In genomic region chr3:161975201-161975600, GRCh38 we compare ENCODE assay signal across 24 cellular contexts.
"Had no signal": no experiment of that assay in that cellular context is flagged by ENCODE, and none has a peak within 500 bp of the region (broad histone marks: within the 10 kb centered on the region; RNA-seq: fewer than 3 reads in every experiment).

No MANE protein-coding gene starts in this region.

- H3K4me3 ChIP-seq: MG63 had no signal

- H3K9me3 ChIP-seq: MG63, SK-N-SH had no signal

- DNase-seq: IMR-90; Karpas-422; KG1; MG63; NCI-H1092; NCI-H1436; NCI-H187; NCI-H2029; NCI-H2081 treated with DMSO at 0.1 percent for 48 hours; NCI-H2171; NCI-H226; NCI-H446; NCI-H510A; NCI-H524 treated with DMSO at 0.1 percent for 48 hours; NCI-H69; NCI-H774; NK-92 treated with Interleukin-12 subunit alpha and Interleukin-12 subunit beta, amount 100 ng/mL, for 24 hours; PC-3; SHP77; SK-N-SH; SW 1271 had no signal

- H3K4me2 ChIP-seq: SK-N-SH had no signal

- H3K27ac ChIP-seq: RWPE1 had no signal

- ATAC-seq: HepG2, Panc1, PC-3 had no signal

- H3K27me3 ChIP-seq: MG63 had no signal

- H3K36me3 ChIP-seq: MG63 had no signal

- H3K9ac ChIP-seq: SK-N-SH had no signal
